8 cellular contexts compared by ENCODE assay signal in the genomic region with DNA sequence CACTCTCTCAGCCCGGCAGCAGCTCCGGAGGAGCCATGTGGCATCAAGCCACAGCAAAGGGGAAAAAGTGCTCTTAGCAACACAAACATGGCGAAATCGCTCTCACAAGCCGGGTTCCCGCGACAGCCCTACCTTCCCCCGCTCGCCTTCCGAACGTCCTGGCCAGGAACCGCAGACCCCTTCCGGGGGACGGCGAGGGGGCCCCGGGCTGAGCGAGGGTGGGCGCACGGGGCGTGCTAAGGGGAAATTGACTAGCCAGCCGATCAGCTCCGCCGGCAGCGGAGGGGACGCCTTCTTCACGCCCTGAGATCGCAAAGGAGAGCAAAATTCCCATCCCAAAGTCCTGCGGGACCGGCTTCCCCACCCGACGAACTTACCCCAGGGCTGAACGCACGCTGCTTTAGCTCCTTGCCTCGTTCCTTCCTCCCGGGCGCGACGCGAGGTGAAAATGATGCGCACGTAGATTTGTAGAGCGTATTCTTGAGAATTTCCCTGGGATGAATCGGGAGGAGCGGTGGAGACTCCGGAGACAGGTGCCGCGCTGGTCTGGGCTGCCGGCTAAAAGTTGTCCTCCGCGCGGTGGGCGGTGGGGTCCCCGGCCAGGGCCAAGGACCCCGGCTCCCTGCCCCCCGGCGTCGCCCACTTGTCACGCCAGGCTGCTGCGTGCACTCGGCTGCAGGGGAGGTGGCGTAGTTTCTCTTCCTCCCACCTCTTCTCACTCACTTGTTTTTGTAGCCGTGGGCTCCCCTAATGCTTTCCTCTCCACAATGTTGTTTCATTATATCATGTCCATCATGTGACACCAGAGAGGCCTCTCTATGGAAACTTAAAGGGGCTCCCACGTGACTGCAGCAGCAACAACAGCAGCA.
A peak's percentile ranks its signal among the peaks of the same experiment; 100 is the strongest.
DNase-seq lines count a peak whose midpoint lies in the region; ATAC-seq and TF ChIP-seq lines count a peak whose summit lies in the region.

No MANE protein-coding gene starts in this region.

- DNase-seq in AG09319 (ENCODE audit: extremely low read depth, low read depth) (peak; percentile 60), NCI-H226 (peak; percentile 42), coronary artery (ENCODE audit: low spot score) (peak; percentile 84), left lung (peak; percentile 83 to 85)
- peak; percentile 73 for DNase-seq in activated CD4-positive, alpha-beta T cell treated with anti-CD3 and anti-CD28 coated beads for 48 hours
- DNase-seq in stimulated activated CD4-positive, alpha-beta T cell treated with anti-CD3 and anti-CD28 coated beads, Interleukin-2, amount 100 ng/mL, for 48 hours, result peak; percentile 48 to 49

- H3K27ac ChIP-seq in coronary artery, result peak overlapping the region; percentile 99 to 100
- peak overlapping the region; percentile 98 to 99 for H3K27ac ChIP-seq in left lung

- H3K4me3 ChIP-seq in coronary artery (peak overlapping the region; percentile 98), left lung (peak overlapping the region; percentile 94 to 97)

- TF ChIP-seq CTCF in AG09319 (IDR thresholded peaks at IDR 0.05; ENCODE audit: low read depth, low read length), result no peak
- TF ChIP-seq CTCF in coronary artery (IDR thresholded peaks at IDR 0.05), result no peak
- TF ChIP-seq CTCF in left lung (IDR thresholded peaks at IDR 0.05), result no peak

- no peaks in the 10 kb centered on the region for H3K36me3 ChIP-seq in left lung

- ATAC-seq in GM18868 (IDR thresholded peaks at IDR 0.05; ENCODE audit: unreplicated experiment) (peak; percentile 44), HG03095 (IDR thresholded peaks at IDR 0.05; ENCODE audit: unreplicated experiment) (peak; percentile 50), left lung (peak; percentile 48)

- intact Hi-C loops in left lung (cut with DNase I), result no loop called here

- H3K9me3 ChIP-seq in left lung, result no peaks in the 10 kb centered on the region

- H3K4me1 ChIP-seq in left lung, result peaks cover 39 to 71% of the 10 kb centered on the region in 2 donors

- no peaks in the 10 kb centered on the region for H3K27me3 ChIP-seq in left lung

Comparison
In these comparisons a context has a peak if more than half of its experiments do, and no peak if none do; other contexts are left out.
1. Peak in every context shown above with its lines: DNase-seq, ATAC-seq, H3K4me3 ChIP-seq and H3K27ac ChIP-seq.